Comparison of ENCODE assay signal across 7 cellular contexts in the genomic region with DNA sequence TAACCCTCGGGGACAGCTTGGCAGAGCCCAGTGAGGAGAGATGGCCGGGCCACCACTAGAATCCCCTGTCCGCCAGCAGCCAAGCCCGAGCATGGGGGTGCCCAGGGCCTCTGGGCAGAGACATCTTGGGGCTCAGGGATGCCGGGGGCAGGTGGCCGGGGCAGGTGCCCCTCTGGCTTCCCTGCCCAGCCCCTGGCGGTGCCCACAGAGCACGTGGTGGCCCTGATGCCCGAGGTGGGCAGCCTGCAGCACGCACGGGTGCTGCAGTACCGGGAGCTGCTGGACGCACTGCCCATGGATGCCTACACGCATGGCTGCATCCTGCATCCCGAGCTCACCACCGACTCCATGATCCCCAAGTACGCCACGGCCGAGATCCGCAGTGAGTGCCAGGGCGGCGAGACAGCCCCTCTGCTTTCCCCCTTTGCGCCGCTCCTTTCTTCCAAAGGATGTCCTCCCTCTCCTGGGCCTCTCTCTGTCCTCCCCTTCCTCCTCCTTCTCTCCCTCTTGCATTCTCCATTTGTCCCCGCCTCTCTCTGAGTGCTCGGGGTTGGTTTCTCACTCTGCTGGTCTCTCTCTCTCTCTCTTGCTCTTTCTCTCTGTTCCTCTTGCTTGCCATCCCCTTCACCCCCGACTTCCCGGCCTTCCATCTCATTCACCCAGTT. TPM values are rescaled to one million over a fixed set of nuclear protein-coding genes. Genes with fewer than 3 reads are reported as not detected.
"Had no signal": no experiment of that assay in that cellular context is flagged by ENCODE, and none has a peak within 500 bp of the region (broad histone marks: within the 10 kb centered on the region; RNA-seq: fewer than 3 reads in every experiment).

No MANE protein-coding gene starts in this region.

- H3K36me3 Mint-ChIP-seq: IgD-negative memory B cell had no signal

- H2AFZ ChIP-seq: GM23248 had no signal

- DNase-seq: GM23248, GOT3, HCEC 1CT, KG1 had no signal

- H3K4me3 ChIP-seq: GM23248 had no signal

- H3K27ac Mint-ChIP-seq: IgD-negative memory B cell had no signal

- H3K27me3 Mint-ChIP-seq: IgD-negative memory B cell had no signal

- H3K27ac ChIP-seq: GM23248, HL-60 had no signal

- H3K9me3 Mint-ChIP-seq: IgD-negative memory B cell had no signal

- H3K4me3 Mint-ChIP-seq: IgD-negative memory B cell had no signal

- H3K9ac ChIP-seq: GM23248 had no signal

RNA-seq across cellular contexts. Expression of a gene that starts 11.2 kb away (rescaled TPM):
- total RNA-seq: GM23248, HT1080 had no signal
- polyA plus RNA-seq: GM23248, IgD-negative memory B cell had no signal
